Comparison of ENCODE assay signal across 33 cellular contexts in the genomic region with DNA sequence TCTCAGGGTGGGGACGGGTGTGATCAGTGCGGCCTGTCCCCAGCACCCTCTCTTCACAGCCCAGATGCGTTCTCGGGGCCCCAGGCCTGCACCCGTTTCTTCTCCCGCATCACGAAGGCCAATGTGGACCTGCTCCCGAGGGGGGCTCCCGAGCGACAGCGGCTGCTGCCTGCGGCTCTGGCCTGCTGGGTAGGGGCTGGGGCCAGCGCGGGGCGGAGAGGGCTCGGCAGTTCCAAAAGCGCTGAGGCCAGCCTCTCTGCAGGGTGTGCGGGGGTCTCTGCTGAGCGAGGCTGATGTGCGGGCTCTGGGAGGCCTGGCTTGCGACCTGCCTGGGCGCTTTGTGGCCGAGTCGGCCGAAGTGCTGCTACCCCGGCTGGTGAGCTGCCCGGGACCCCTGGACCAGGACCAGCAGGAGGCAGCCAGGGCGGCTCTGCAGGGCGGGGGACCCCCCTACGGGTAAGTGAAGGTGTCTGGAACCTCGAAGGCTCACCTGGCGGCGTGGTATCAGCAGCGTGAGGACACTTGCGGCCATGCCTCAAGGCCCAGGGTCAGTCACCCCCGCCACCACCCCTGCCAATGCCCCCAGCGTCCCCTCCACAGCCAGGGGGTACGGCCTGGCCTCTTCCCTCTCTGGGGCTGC. TPM values are rescaled to one million over a fixed set of nuclear protein-coding genes. Genes with fewer than 3 reads are reported as not detected.
"Had no signal": no experiment of that assay in that cellular context is flagged by ENCODE, and none has a peak within 500 bp of the region (broad histone marks: within the 10 kb centered on the region; RNA-seq: fewer than 3 reads in every experiment).

No MANE protein-coding gene starts in this region.

- H3K36me3 ChIP-seq: left lung, neural progenitor cell, pancreas, prostate gland, right lobe of liver, suprapubic skin, thoracic aorta, tibial artery, uterus had no signal

- DNase-seq: hypothalamus; immature natural killer cell; left lung; mesendoderm; naive B cell; natural killer cell; nephron progenitor cell; posterior cingulate gyrus; stimulated activated CD4-positive, alpha-beta T cell treated with anti-CD3 and anti-CD28 coated beads, Interleukin-1b, Interleukin-23, amount 100 ng/mL, for 48 hours; stimulated activated CD4-positive, alpha-beta T cell treated with anti-CD3 and anti-CD28 coated beads, Interleukin-2, amount 100 ng/mL, for 48 hours; stimulated activated CD4-positive, alpha-beta T cell treated with anti-CD3 and anti-CD28 coated beads, Interleukin-4, amount 100 ng/mL, for 4 hours; stimulated activated CD8-positive, alpha-beta memory T cell treated with anti-CD3 and anti-CD28 coated beads, Interleukin-4, amount 100 ng/mL, for 48 hours; stimulated activated naive B cell treated with anti-CD40 and anti-IgM and Interleukin-4, amounts not matched to agents 10 μg/mL and 1 μg/mL and 100 μg/mL, for 72 hours; tibial artery; trophoblast cell; uterus had no signal

- H3K9ac ChIP-seq: neural progenitor cell had no signal

- H3K27ac ChIP-seq: left lung, neural progenitor cell, pancreas, prostate gland, right lobe of liver, suprapubic skin, thoracic aorta, tibial artery, uterus had no signal

- H3K4me1 ChIP-seq: left lung, pancreas, prostate gland, right lobe of liver had no signal

- H3K27me3 ChIP-seq: neural progenitor cell, pancreas, right lobe of liver, uterus had no signal

- H3K4me3 Mint-ChIP-seq: immature natural killer cell; mesothelial cell of epicardium; naive B cell; natural killer cell; nephron progenitor cell; neural progenitor cell; stimulated activated naive B cell treated with anti-CD40 and anti-IgM and Interleukin-4, amounts not matched to agents 10 μg/mL and 1 μg/mL and 100 μg/mL, for 72 hours; stimulated activated naive CD8-positive, alpha-beta T cell treated with anti-CD3 and anti-CD28 coated beads, Interleukin-15, Interleukin-2, amounts not matched to agents 100 ng/mL and 50 ng/mL, for 24 hours had no signal

- H3K27ac Mint-ChIP-seq: immature natural killer cell; mesothelial cell of epicardium; naive B cell; natural killer cell; nephron progenitor cell; stimulated activated naive B cell treated with anti-CD40 and anti-IgM and Interleukin-4, amounts not matched to agents 10 μg/mL and 1 μg/mL and 100 μg/mL, for 72 hours; stimulated activated naive CD8-positive, alpha-beta T cell treated with anti-CD3 and anti-CD28 coated beads, Interleukin-15, Interleukin-2, amounts not matched to agents 100 ng/mL and 50 ng/mL, for 24 hours had no signal

- H3K27me3 Mint-ChIP-seq: stimulated activated naive CD8-positive, alpha-beta T cell treated with anti-CD3 and anti-CD28 coated beads, Interleukin-15, Interleukin-2, amounts not matched to agents 100 ng/mL and 50 ng/mL, for 24 hours had no signal

- H3K9me3 ChIP-seq: left lung, pancreas, prostate gland, right lobe of liver, suprapubic skin, thoracic aorta, tibial artery, uterus had no signal

- ATAC-seq: left colon; left lung; natural killer cell; pancreas; right lobe of liver; stimulated activated naive B cell treated with anti-CD40 and anti-IgM and Interleukin-4, amounts not matched to agents 10 μg/mL and 1 μg/mL and 100 μg/mL, for 72 hours had no signal

- H3K4me1 Mint-ChIP-seq: immature natural killer cell; naive B cell; natural killer cell; stimulated activated naive B cell treated with anti-CD40 and anti-IgM and Interleukin-4, amounts not matched to agents 10 μg/mL and 1 μg/mL and 100 μg/mL, for 72 hours had no signal

- H3K9me3 Mint-ChIP-seq: immature natural killer cell; mesothelial cell of epicardium; naive B cell; natural killer cell; nephron progenitor cell; neural progenitor cell; stimulated activated naive B cell treated with anti-CD40 and anti-IgM and Interleukin-4, amounts not matched to agents 10 μg/mL and 1 μg/mL and 100 μg/mL, for 72 hours; stimulated activated naive CD8-positive, alpha-beta T cell treated with anti-CD3 and anti-CD28 coated beads, Interleukin-15, Interleukin-2, amounts not matched to agents 100 ng/mL and 50 ng/mL, for 24 hours had no signal

- H3K36me3 Mint-ChIP-seq: immature natural killer cell; mesothelial cell of epicardium; naive B cell; natural killer cell; neural progenitor cell; stimulated activated naive B cell treated with anti-CD40 and anti-IgM and Interleukin-4, amounts not matched to agents 10 μg/mL and 1 μg/mL and 100 μg/mL, for 72 hours had no signal

- H3K4me3 ChIP-seq: left lung, lung, neural progenitor cell, pancreas, prostate gland, right lobe of liver, smooth muscle cell, suprapubic skin, thoracic aorta, tibial artery, uterus had no signal

RNA-seq across cellular contexts. Expression of a gene that starts 4.4 kb away (rescaled TPM):
- total RNA-seq: natural killer cell had no signal
- polyA plus RNA-seq: immature natural killer cell had no signal

RNA-seq across cellular contexts. Expression of a gene that starts 35.6 kb away (rescaled TPM):
- total RNA-seq: kidney, left lung, liver, lung, mesothelial cell of epicardium, mononuclear cell, natural killer cell, omental fat pad, pancreas, prostate gland, right lobe of liver, skeletal muscle tissue, smooth muscle cell, subcutaneous adipose tissue, suprapubic skin, thoracic aorta, uterus had no signal
- polyA plus RNA-seq: immature natural killer cell, liver, lung, pancreas, smooth muscle cell had no signal
